8 cellular contexts compared by ENCODE assay signal in the genomic region with DNA sequence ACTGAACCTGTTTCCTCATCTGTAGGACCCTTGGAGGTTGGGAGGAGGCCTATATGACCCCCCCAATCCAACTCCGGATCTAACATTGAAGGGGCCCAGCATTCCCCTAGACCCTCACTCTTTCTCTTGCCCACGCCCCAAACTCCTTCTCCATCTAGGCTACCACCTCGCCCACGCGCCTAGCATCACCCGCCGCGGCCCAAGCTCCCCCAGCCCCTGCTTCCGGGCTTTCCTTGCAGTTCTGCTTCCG. TPM values are rescaled to one million over a fixed set of nuclear protein-coding genes. Genes with fewer than 3 reads are reported as not detected.
A peak's percentile ranks its signal among the peaks of the same experiment; 100 is the strongest.
DNase-seq lines count a peak whose midpoint lies in the region; ATAC-seq and TF ChIP-seq lines count a peak whose summit lies in the region.

No MANE protein-coding gene starts in this region.

- no peaks in the 10 kb centered on the region for H3K27me3 ChIP-seq in BLaER1

- H3K4me2 ChIP-seq in BLaER1, result peak overlapping the region; percentile 91

- peak overlapping the region; percentile 86 for H3K27ac ChIP-seq in BLaER1

- peak overlapping the region; percentile 78 for H3K4me3 ChIP-seq in BLaER1
- peak overlapping the region; percentile 86 for H3K4me3 ChIP-seq in fibroblast of pulmonary artery (replicated peaks; ENCODE audit: low read depth, low read length)

- H3K4me1 ChIP-seq in BLaER1, result peaks cover 29% of the 10 kb centered on the region

- intact Hi-C loops in sciatic nerve (cut with DNase I), result no loop called here

- DNase-seq in activated CD8-positive, alpha-beta memory T cell treated with anti-CD3 and anti-CD28 coated beads for 48 hours (ENCODE audit: low read depth in 2 of 3, low spot score in 2 of 3), result peak; percentile 41 to 51 (median 44)
- DNase-seq in fibroblast of pulmonary artery (ENCODE audit: low read depth), result no peak
- DNase-seq in sciatic nerve (ENCODE audit: low spot score), result peak; percentile 72
- no peak for DNase-seq in NCI-H1092 treated with DMSO at 0.1 percent for 48 hours (lab: John Stamatoyannopoulos, UW)
- no peak for DNase-seq in NCI-H2029 treated with DMSO at 0.1 percent for 48 hours (lab: John Stamatoyannopoulos, UW)
- no peak for DNase-seq in cerebellar cortex (ENCODE audit: low spot score)

- no peaks in the 10 kb centered on the region for H3K36me3 ChIP-seq in BLaER1

- H4K20me1 ChIP-seq in BLaER1, result peaks cover 15% of the 10 kb centered on the region; the same call in 1 of the 2 replicates

- H3K9me3 ChIP-seq in BLaER1, result no peaks in the 10 kb centered on the region

- peak; percentile 2 for ATAC-seq in HG02943 (IDR thresholded peaks at IDR 0.05; ENCODE audit: low read depth, unreplicated experiment)
- ATAC-seq in sciatic nerve, result no peak

- TF ChIP-seq CTCF in fibroblast of pulmonary artery (IDR thresholded peaks at IDR 0.05; ENCODE audit: low read length, missing control alignments), result no peak

- peak overlapping the region; percentile 83 for H3K9ac ChIP-seq in BLaER1

RNA-seq across cellular contexts. Expression of gene CERS5, which starts 0.5 kb away (rescaled TPM):
- total RNA-seq in sciatic nerve, result 51.9 TPM

RNA-seq across cellular contexts. Expression of gene COX14, which starts 54.7 kb away (rescaled TPM):
- 45.8 TPM for total RNA-seq in sciatic nerve

Comparison
In these comparisons a context has a peak if more than half of its experiments do, and no peak if none do; other contexts are left out.
1. DNase-seq: peak in activated CD8-positive, alpha-beta memory T cell treated with anti-CD3 and anti-CD28 coated beads for 48 hours (3 of 3) and sciatic nerve (single experiment); none in fibroblast of pulmonary artery (single experiment), NCI-H1092 treated with DMSO at 0.1 percent for 48 hours (single experiment), NCI-H2029 treated with DMSO at 0.1 percent for 48 hours (single experiment) and cerebellar cortex (single experiment).